In genomic region chr2:43041661-43042360, GRCh38 we compare ENCODE assay signal across 1 cellular context.
A peak's percentile ranks its signal among the peaks of the same experiment; 100 is the strongest.
TF ChIP-seq lines count a peak whose summit lies in the region.

No MANE protein-coding gene starts in this region.

TF ChIP-seq in K562, 482 proteins besides CTCF, POLR2A, EP300 and RAD21 (continued from another document and continues in another):
- TF ChIP-seq, protein P1, sequence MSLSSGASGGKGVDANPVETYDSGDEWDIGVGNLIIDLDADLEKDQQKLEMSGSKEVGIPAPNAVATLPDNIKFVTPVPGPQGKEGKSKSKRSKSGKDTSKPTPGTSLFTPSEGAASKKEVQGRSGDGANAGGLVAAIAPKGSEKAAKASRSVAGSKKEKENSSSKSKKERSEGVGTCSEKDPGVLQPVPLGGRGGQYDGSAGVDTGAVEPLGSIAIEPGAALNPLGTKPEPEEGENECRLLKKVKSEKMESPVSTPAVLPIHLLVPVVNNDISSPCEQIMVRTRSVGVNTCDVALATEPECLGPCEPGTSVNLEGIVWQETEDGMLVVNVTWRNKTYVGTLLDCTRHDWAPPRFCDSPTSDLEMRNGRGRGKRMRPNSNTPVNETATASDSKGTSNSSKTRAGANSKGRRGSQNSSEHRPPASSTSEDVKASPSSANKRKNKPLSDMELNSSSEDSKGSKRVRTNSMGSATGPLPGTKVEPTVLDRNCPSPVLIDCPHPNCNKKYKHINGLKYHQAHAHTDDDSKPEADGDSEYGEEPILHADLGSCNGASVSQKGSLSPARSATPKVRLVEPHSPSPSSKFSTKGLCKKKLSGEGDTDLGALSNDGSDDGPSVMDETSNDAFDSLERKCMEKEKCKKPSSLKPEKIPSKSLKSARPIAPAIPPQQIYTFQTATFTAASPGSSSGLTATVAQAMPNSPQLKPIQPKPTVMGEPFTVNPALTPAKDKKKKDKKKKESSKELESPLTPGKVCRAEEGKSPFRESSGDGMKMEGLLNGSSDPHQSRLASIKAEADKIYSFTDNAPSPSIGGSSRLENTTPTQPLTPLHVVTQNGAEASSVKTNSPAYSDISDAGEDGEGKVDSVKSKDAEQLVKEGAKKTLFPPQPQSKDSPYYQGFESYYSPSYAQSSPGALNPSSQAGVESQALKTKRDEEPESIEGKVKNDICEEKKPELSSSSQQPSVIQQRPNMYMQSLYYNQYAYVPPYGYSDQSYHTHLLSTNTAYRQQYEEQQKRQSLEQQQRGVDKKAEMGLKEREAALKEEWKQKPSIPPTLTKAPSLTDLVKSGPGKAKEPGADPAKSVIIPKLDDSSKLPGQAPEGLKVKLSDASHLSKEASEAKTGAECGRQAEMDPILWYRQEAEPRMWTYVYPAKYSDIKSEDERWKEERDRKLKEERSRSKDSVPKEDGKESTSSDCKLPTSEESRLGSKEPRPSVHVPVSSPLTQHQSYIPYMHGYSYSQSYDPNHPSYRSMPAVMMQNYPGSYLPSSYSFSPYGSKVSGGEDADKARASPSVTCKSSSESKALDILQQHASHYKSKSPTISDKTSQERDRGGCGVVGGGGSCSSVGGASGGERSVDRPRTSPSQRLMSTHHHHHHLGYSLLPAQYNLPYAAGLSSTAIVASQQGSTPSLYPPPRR (CRISPR knock-in tag; IDR thresholded peaks at IDR 0.05; ENCODE audit: borderline replicate concordance) = no peak
- TF ChIP-seq, protein P2, sequence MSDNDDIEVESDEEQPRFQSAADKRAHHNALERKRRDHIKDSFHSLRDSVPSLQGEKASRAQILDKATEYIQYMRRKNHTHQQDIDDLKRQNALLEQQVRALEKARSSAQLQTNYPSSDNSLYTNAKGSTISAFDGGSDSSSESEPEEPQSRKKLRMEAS (CRISPR knock-in tag; IDR thresholded peaks at IDR 0.05) = no peak
- TF ChIP-seq NR0B1 (IDR thresholded peaks at IDR 0.05; ENCODE audit: partially characterized antibody) (no peak), ADNP (tag; IDR thresholded peaks at IDR 0.05) (no peak), HMGN3 (IDR thresholded peaks at IDR 0.05; ENCODE audit: borderline replicate concordance, extremely low read depth, insufficient read length, low read depth, low read length) (no peak), HDAC1 (IDR thresholded peaks at IDR 0.05) (peak in 1 of 2 experiments; percentile 62; a peak in 2 of 4 replicates), NEUROD1 (IDR thresholded peaks at IDR 0.05; ENCODE audit: borderline replicate concordance, low read depth, low read length, partially characterized antibody) (peak; percentile 25), SRF (CRISPR knock-in tag; IDR thresholded peaks at IDR 0.05) (no peak), E2F5 (CRISPR knock-in tag; IDR thresholded peaks at IDR 0.05) (no peak), ZNF143 (CRISPR knock-in tag; IDR thresholded peaks at IDR 0.05) (no peak), ZNF589 (CRISPR knock-in tag; IDR thresholded peaks at IDR 0.05; ENCODE audit: low read depth) (peak; percentile 55; the same call in 1 of the 2 replicates), GTF2F1 (IDR thresholded peaks at IDR 0.05; ENCODE audit: low read depth, low read length) (no peak), POLR3A (IDR thresholded peaks at IDR 0.05; ENCODE audit: borderline replicate concordance, extremely low read depth, insufficient read depth, insufficient read length) (no peak), ZNF354B (CRISPR knock-in tag; IDR thresholded peaks at IDR 0.05) (no peak), SIN3B (IDR thresholded peaks at IDR 0.05; ENCODE audit: low read depth) (no peak), ZC3H4 (CRISPR knock-in tag; IDR thresholded peaks at IDR 0.05; ENCODE audit: borderline replicate concordance) (no peak), RBM25 (IDR thresholded peaks at IDR 0.05; ENCODE audit: low read depth, low read length, severe bottlenecking) (no peak), JUNB (CRISPR knock-in tag; conservative IDR thresholded peaks at IDR 0.05) (no peak), TFAM (CRISPR knock-in tag; conservative IDR thresholded peaks at IDR 0.05) (no peak), ZNF79 (CRISPR knock-in tag; IDR thresholded peaks at IDR 0.05; ENCODE audit: low read depth) (no peak), STAG1 (CRISPR knock-in tag; IDR thresholded peaks at IDR 0.05; ENCODE audit: borderline replicate concordance) (no peak), ETS2 (tag; IDR thresholded peaks at IDR 0.05; ENCODE audit: borderline replicate concordance, poor library complexity, severe bottlenecking) (no peak), ZFPM2 (CRISPR knock-in tag; IDR thresholded peaks at IDR 0.05) (no peak), ZNF24 (IDR thresholded peaks at IDR 0.05) (no peak), SREBF2 (CRISPR knock-in tag; IDR thresholded peaks at IDR 0.05) (no peak), HSF4 (CRISPR knock-in tag; IDR thresholded peaks at IDR 0.05; ENCODE audit: borderline replicate concordance) (no peak), DNMT1 (IDR thresholded peaks at IDR 0.05) (no peak), ZNF253 (CRISPR knock-in tag; conservative IDR thresholded peaks at IDR 0.05) (no peak), LCOR (CRISPR knock-in tag; IDR thresholded peaks at IDR 0.05) (peak; percentile 61; the same call in 1 of the 2 replicates), RBFOX2 (IDR thresholded peaks at IDR 0.05; ENCODE audit: low read depth, low read length) (peak; percentile 66), ZNF175 (CRISPR knock-in tag; IDR thresholded peaks at IDR 0.05; ENCODE audit: low read depth) (no peak), HNRNPL (IDR thresholded peaks at IDR 0.05; ENCODE audit: low read depth, low read length) (no peak), PTTG1 (tag; IDR thresholded peaks at IDR 0.05; ENCODE audit: low read depth) (no peak), EZH2 (IDR thresholded peaks at IDR 0.05; ENCODE audit: borderline replicate concordance, low read depth, low read length) (no peak), ZBTB43 (CRISPR knock-in tag; IDR thresholded peaks at IDR 0.05) (no peak), SMARCE1 (IDR thresholded peaks at IDR 0.05) (peak; percentile 93)
- TF ChIP-seq, protein P3, sequence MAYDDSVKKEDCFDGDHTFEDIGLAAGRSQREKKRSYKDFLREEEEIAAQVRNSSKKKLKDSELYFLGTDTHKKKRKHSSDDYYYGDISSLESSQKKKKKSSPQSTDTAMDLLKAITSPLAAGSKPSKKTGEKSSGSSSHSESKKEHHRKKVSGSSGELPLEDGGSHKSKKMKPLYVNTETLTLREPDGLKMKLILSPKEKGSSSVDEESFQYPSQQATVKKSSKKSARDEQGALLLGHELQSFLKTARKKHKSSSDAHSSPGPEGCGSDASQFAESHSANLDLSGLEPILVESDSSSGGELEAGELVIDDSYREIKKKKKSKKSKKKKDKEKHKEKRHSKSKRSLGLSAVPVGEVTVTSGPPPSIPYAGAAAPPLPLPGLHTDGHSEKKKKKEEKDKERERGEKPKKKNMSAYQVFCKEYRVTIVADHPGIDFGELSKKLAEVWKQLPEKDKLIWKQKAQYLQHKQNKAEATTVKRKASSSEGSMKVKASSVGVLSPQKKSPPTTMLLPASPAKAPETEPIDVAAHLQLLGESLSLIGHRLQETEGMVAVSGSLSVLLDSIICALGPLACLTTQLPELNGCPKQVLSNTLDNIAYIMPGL (CRISPR knock-in tag; IDR thresholded peaks at IDR 0.05) = no peak
- TF ChIP-seq, protein P4, sequence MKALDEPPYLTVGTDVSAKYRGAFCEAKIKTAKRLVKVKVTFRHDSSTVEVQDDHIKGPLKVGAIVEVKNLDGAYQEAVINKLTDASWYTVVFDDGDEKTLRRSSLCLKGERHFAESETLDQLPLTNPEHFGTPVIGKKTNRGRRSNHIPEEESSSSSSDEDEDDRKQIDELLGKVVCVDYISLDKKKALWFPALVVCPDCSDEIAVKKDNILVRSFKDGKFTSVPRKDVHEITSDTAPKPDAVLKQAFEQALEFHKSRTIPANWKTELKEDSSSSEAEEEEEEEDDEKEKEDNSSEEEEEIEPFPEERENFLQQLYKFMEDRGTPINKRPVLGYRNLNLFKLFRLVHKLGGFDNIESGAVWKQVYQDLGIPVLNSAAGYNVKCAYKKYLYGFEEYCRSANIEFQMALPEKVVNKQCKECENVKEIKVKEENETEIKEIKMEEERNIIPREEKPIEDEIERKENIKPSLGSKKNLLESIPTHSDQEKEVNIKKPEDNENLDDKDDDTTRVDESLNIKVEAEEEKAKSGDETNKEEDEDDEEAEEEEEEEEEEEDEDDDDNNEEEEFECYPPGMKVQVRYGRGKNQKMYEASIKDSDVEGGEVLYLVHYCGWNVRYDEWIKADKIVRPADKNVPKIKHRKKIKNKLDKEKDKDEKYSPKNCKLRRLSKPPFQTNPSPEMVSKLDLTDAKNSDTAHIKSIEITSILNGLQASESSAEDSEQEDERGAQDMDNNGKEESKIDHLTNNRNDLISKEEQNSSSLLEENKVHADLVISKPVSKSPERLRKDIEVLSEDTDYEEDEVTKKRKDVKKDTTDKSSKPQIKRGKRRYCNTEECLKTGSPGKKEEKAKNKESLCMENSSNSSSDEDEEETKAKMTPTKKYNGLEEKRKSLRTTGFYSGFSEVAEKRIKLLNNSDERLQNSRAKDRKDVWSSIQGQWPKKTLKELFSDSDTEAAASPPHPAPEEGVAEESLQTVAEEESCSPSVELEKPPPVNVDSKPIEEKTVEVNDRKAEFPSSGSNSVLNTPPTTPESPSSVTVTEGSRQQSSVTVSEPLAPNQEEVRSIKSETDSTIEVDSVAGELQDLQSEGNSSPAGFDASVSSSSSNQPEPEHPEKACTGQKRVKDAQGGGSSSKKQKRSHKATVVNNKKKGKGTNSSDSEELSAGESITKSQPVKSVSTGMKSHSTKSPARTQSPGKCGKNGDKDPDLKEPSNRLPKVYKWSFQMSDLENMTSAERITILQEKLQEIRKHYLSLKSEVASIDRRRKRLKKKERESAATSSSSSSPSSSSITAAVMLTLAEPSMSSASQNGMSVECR (CRISPR knock-in tag; IDR thresholded peaks at IDR 0.05) = no peak
- TF ChIP-seq, protein P5, sequence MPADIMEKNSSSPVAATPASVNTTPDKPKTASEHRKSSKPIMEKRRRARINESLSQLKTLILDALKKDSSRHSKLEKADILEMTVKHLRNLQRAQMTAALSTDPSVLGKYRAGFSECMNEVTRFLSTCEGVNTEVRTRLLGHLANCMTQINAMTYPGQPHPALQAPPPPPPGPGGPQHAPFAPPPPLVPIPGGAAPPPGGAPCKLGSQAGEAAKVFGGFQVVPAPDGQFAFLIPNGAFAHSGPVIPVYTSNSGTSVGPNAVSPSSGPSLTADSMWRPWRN (IDR thresholded peaks at IDR 0.05; ENCODE audit: low read depth) = peak; percentile 21; the same call in 1 of the 2 replicates
- TF ChIP-seq, protein P6, sequence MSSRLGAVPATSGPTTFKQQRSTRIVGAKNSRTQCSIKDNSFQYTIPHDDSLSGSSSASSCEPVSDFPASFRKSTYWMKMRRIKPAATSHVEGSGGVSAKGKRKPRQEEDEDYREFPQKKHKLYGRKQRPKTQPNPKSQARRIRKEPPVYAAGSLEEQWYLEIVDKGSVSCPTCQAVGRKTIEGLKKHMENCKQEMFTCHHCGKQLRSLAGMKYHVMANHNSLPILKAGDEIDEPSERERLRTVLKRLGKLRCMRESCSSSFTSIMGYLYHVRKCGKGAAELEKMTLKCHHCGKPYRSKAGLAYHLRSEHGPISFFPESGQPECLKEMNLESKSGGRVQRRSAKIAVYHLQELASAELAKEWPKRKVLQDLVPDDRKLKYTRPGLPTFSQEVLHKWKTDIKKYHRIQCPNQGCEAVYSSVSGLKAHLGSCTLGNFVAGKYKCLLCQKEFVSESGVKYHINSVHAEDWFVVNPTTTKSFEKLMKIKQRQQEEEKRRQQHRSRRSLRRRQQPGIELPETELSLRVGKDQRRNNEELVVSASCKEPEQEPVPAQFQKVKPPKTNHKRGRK (tag; IDR thresholded peaks at IDR 0.05) = no peak
- TF ChIP-seq, protein P7, sequence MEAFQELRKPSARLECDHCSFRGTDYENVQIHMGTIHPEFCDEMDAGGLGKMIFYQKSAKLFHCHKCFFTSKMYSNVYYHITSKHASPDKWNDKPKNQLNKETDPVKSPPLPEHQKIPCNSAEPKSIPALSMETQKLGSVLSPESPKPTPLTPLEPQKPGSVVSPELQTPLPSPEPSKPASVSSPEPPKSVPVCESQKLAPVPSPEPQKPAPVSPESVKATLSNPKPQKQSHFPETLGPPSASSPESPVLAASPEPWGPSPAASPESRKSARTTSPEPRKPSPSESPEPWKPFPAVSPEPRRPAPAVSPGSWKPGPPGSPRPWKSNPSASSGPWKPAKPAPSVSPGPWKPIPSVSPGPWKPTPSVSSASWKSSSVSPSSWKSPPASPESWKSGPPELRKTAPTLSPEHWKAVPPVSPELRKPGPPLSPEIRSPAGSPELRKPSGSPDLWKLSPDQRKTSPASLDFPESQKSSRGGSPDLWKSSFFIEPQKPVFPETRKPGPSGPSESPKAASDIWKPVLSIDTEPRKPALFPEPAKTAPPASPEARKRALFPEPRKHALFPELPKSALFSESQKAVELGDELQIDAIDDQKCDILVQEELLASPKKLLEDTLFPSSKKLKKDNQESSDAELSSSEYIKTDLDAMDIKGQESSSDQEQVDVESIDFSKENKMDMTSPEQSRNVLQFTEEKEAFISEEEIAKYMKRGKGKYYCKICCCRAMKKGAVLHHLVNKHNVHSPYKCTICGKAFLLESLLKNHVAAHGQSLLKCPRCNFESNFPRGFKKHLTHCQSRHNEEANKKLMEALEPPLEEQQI (IDR thresholded peaks at IDR 0.05) = no peak
